1 cellular context compared by ENCODE assay signal in the genomic region with DNA sequence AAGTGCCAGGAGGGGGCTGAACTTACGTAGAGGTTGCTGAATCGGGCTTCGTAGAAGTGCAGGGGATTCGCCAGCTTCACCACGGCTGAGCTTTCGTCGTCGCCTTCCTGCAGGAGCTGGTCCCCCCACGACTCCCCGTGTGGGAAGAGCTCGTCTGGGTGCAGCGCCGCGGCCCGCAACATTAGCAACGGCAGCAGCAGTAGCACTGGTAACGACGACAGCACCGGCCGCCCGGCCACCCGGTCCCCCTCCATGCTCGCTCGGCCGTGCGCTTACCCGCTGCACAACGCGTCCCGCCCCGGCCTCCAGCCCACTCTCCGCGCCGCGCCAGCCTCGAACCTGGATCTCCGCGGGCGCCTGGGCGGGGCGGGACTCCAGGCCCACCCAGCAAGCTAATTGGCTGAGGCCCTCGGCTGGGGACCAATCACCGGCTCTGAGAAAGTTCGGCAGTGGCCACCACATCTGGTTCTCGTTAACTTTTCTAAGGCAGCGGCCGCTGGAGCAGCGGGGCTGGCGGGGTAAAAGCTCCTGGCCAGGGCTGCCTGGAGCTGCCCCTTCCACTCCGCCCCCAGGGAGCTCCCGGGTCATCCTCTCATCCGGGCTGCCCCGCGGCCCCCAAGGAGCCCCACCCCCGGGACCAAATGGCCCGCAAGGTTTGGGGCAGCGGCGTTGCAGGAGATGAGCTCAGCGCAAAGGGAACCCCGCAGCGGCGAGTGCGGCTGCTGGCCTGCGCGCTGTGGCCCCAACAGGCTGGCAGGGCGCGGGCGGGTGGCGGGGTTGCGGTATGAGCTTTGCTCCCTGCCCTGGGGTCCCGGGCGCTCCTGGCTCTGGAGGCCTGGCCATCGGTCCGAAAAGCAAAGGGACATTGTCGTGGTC.
TF ChIP-seq lines count a peak whose summit lies in the region.

A gene with protein sequence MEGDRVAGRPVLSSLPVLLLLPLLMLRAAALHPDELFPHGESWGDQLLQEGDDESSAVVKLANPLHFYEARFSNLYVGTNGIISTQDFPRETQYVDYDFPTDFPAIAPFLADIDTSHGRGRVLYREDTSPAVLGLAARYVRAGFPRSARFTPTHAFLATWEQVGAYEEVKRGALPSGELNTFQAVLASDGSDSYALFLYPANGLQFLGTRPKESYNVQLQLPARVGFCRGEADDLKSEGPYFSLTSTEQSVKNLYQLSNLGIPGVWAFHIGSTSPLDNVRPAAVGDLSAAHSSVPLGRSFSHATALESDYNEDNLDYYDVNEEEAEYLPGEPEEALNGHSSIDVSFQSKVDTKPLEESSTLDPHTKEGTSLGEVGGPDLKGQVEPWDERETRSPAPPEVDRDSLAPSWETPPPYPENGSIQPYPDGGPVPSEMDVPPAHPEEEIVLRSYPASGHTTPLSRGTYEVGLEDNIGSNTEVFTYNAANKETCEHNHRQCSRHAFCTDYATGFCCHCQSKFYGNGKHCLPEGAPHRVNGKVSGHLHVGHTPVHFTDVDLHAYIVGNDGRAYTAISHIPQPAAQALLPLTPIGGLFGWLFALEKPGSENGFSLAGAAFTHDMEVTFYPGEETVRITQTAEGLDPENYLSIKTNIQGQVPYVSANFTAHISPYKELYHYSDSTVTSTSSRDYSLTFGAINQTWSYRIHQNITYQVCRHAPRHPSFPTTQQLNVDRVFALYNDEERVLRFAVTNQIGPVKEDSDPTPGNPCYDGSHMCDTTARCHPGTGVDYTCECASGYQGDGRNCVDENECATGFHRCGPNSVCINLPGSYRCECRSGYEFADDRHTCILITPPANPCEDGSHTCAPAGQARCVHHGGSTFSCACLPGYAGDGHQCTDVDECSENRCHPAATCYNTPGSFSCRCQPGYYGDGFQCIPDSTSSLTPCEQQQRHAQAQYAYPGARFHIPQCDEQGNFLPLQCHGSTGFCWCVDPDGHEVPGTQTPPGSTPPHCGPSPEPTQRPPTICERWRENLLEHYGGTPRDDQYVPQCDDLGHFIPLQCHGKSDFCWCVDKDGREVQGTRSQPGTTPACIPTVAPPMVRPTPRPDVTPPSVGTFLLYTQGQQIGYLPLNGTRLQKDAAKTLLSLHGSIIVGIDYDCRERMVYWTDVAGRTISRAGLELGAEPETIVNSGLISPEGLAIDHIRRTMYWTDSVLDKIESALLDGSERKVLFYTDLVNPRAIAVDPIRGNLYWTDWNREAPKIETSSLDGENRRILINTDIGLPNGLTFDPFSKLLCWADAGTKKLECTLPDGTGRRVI (N-terminal part only) (minus strand): TSS at position 319 of the 876 bp plus-strand sequence. CDS start 65 bp downstream, at position 254.

TF ChIP-seq in HEK293, 187 proteins besides CTCF, POLR2A, EP300 and RAD21 (continued from another document):
- TF ChIP-seq, protein P1, sequence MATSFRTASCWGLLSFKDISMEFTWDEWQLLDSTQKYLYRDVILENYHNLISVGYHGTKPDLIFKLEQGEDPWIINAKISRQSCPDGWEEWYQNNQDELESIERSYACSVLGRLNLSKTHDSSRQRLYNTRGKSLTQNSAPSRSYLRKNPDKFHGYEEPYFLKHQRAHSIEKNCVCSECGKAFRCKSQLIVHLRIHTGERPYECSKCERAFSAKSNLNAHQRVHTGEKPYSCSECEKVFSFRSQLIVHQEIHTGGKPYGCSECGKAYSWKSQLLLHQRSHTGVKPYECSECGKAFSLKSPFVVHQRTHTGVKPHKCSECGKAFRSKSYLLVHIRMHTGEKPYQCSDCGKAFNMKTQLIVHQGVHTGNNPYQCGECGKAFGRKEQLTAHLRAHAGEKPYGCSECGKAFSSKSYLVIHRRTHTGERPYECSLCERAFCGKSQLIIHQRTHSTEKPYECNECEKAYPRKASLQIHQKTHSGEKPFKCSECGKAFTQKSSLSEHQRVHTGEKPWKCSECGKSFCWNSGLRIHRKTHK (tag by site-specific recombination; IDR thresholded peaks at IDR 0.05), result no peak
- TF ChIP-seq ZNF140 (tag by site-specific recombination; IDR thresholded peaks at IDR 0.05) (no peak), ZNF416 (tag by site-specific recombination; IDR thresholded peaks at IDR 0.05) (no peak), ZIC2 (tag by site-specific recombination; IDR thresholded peaks at IDR 0.05) (peak; percentile 20; the same call in 1 of the 2 replicates), ZNF658 (tag by site-specific recombination; IDR thresholded peaks at IDR 0.05) (no peak), ZNF785 (tag by site-specific recombination; IDR thresholded peaks at IDR 0.05) (peak; percentile 25; the same call in 1 of the 2 replicates), SCRT2 (tag by site-specific recombination; IDR thresholded peaks at IDR 0.05) (peak; percentile 10; the same call in 1 of the 2 replicates), ZNF623 (tag by site-specific recombination; IDR thresholded peaks at IDR 0.05) (no peak), ZNF37A (tag by site-specific recombination; IDR thresholded peaks at IDR 0.05) (no peak), ZNF202 (tag by site-specific recombination; IDR thresholded peaks at IDR 0.05; ENCODE audit: borderline replicate concordance) (no peak), ZNF677 (tag by site-specific recombination; IDR thresholded peaks at IDR 0.05) (no peak), ZNF561 (tag by site-specific recombination; IDR thresholded peaks at IDR 0.05; ENCODE audit: borderline replicate concordance) (no peak; the same call in 1 of the 2 replicates), ZNF10 (tag by site-specific recombination; IDR thresholded peaks at IDR 0.05) (no peak), ZNF184 (tag by site-specific recombination; IDR thresholded peaks at IDR 0.05) (no peak), GLI4 (tag by site-specific recombination; IDR thresholded peaks at IDR 0.05) (no peak), ZNF664 (tag by site-specific recombination; IDR thresholded peaks at IDR 0.05) (no peak), IKZF3 (tag by site-specific recombination; IDR thresholded peaks at IDR 0.05) (no peak), ZNF571 (tag by site-specific recombination; IDR thresholded peaks at IDR 0.05) (no peak), ZNF426 (tag by site-specific recombination; IDR thresholded peaks at IDR 0.05) (no peak), ZFP3 (tag by site-specific recombination; IDR thresholded peaks at IDR 0.05; ENCODE audit: low read depth) (no peak), ZNF747 (tag by site-specific recombination; IDR thresholded peaks at IDR 0.05) (no peak), ZNF292 (tag by site-specific recombination; IDR thresholded peaks at IDR 0.05; ENCODE audit: borderline replicate concordance, low read depth) (no peak), ZNF354C (tag by site-specific recombination; IDR thresholded peaks at IDR 0.05; ENCODE audit: borderline replicate concordance, low read depth) (no peak), ZNF670 (tag by site-specific recombination; IDR thresholded peaks at IDR 0.05; ENCODE audit: low read depth) (no peak)
- TF ChIP-seq, protein P2, sequence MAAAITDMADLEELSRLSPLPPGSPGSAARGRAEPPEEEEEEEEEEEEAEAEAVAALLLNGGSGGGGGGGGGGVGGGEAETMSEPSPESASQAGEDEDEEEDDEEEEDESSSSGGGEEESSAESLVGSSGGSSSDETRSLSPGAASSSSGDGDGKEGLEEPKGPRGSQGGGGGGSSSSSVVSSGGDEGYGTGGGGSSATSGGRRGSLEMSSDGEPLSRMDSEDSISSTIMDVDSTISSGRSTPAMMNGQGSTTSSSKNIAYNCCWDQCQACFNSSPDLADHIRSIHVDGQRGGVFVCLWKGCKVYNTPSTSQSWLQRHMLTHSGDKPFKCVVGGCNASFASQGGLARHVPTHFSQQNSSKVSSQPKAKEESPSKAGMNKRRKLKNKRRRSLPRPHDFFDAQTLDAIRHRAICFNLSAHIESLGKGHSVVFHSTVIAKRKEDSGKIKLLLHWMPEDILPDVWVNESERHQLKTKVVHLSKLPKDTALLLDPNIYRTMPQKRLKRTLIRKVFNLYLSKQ (tag by site-specific recombination; IDR thresholded peaks at IDR 0.05; ENCODE audit: borderline replicate concordance), result no peak
